Comparison of ENCODE assay signal across 9 cellular contexts in the genomic region with DNA sequence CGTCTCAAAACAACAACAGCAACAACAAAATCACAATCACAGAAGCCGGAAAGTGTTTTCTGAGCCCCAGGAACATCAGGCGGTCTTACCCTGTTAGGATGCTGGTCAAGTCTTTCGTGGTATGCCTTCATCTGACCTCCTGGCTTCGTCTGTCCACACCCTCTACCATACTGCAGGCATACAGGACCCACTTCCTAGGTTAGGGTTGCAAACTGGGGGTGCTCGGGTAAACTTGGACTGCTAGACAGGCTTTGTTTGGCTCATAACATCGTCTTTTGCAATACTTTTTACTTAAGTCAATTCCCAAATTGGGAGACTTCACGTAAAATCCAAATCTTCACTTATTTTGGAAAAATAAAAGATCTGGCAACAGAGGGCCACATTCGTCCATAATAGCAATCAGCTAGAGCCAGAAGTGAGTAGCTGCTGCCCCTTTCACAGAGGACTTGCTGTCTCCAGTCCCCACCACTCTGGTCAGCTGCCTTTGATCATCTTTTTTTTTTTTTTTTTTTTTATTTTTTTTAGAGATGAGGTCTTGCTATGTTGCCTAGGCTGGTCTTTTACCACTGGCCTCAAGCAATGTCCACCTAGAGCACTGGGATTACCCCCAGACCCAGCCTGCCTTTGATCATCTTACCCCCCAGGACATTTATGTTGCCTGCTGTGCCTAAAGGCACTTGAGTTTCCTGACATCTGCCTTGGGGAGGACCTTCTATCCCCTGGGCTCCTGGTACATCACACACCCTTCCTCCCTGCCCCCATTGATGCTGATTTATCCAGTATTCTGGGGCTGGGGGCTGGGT. TPM values are rescaled to one million over a fixed set of nuclear protein-coding genes. Genes with fewer than 3 reads are reported as not detected.
DNase-seq lines count a peak whose midpoint lies in the region; TF ChIP-seq lines count a peak whose summit lies in the region.
"Had no signal": no experiment of that assay in that cellular context is flagged by ENCODE, and none has a peak within 500 bp of the region (broad histone marks: within the 10 kb centered on the region; RNA-seq: fewer than 3 reads in every experiment).

No MANE protein-coding gene starts in this region.

- H2AFZ ChIP-seq in OCI-LY3 (ENCODE audit: low read depth, low read length) (no peak overlapping the region), fibroblast of lung (ENCODE audit: low read length) (no peak overlapping the region)

- peak overlapping the region; percentile 46 for H3K27ac Mint-ChIP-seq in nephron progenitor cell

- no peak for TF ChIP-seq POLR2A in tibial nerve (IDR thresholded peaks at IDR 0.05)

- H3K9me3 ChIP-seq in OCI-LY3 (ENCODE audit: insufficient read depth, low read length) (no peaks in the 10 kb centered on the region), fibroblast of lung (ENCODE audit: control insufficient read depth, insufficient read depth, low read depth, low read length) (no peaks in the 10 kb centered on the region), tibial nerve (no peaks in the 10 kb centered on the region)

- H3K4me3 ChIP-seq in OCI-LY3 (ENCODE audit: low read length) = no peak overlapping the region; the same call in 1 of the 2 replicates
- no peak overlapping the region for H3K4me3 ChIP-seq in fibroblast of lung (replicated peaks in 1 of 4; ENCODE audit: control extremely low read depth in 1 of 4, insufficient read depth in 1 of 4, low read depth in 3 of 4, low read length in 4 of 4)
- no peak overlapping the region for H3K4me3 ChIP-seq in tibial nerve

- peaks cover 39% of the 10 kb centered on the region for H3K79me2 ChIP-seq in OCI-LY3 (ENCODE audit: low read length)
- no peaks in the 10 kb centered on the region for H3K79me2 ChIP-seq in fibroblast of lung (ENCODE audit: control insufficient read depth, insufficient read depth, low read length)

- H4K20me1 ChIP-seq in OCI-LY3 (ENCODE audit: insufficient read depth, low read length) (no peaks in the 10 kb centered on the region), fibroblast of lung (ENCODE audit: control insufficient read depth, extremely low read depth, insufficient read depth, low read length) (no peaks in the 10 kb centered on the region)

- H3K27me3 ChIP-seq in OCI-LY3 (ENCODE audit: low read depth, low read length) (no peaks in the 10 kb centered on the region), fibroblast of lung (ENCODE audit: control insufficient read depth, insufficient read depth, low read length) (no peaks in the 10 kb centered on the region), tibial nerve (no peaks in the 10 kb centered on the region)

- peaks cover 68% of the 10 kb centered on the region for H3K4me1 Mint-ChIP-seq in nephron progenitor cell

- H3K4me1 ChIP-seq in OCI-LY3 (ENCODE audit: low read length) (peaks cover 33% of the 10 kb centered on the region), fibroblast of lung (ENCODE audit: control insufficient read depth, extremely low read depth, insufficient read depth, low read length) (peaks cover 24% of the 10 kb centered on the region), tibial nerve (peaks cover 10 to 96% (median 48%) of the 10 kb centered on the region in 4 donors)

- H3K27ac ChIP-seq in OCI-LY3 (ENCODE audit: low read length) (no peak overlapping the region), fibroblast of lung (ENCODE audit: insufficient read depth, low read length) (peak overlapping the region; percentile 37), tibial nerve (peak overlapping the region; percentile 73 to 91 (median 80))

- DNase-seq in fibroblast of lung (ENCODE audit: low read depth in 2 of 2) (peak in 1 of 2 donors; percentile 19), nephron progenitor cell (no peak), tibial nerve (ENCODE audit: low spot score in 2 of 2) (peak in 1 of 2 donors; percentile 30), HEK293T (ENCODE audit: extremely low spot score) (no peak), middle frontal gyrus (ENCODE audit: extremely low spot score, low spot score) (no peak)
- no peak for DNase-seq in stimulated activated naive CD4-positive, alpha-beta T cell (lab: John Stamatoyannopoulos, UW)
- DNase-seq: foreskin melanocyte, SIG-M5 had no signal

- peak in 1 of 2 donors; percentile 39 for TF ChIP-seq EP300 in tibial nerve (IDR thresholded peaks at IDR 0.05)

- no peaks in the 10 kb centered on the region for H3K9me3 Mint-ChIP-seq in nephron progenitor cell

- 69% methylated on average over 9 of the region's 9 CpGs for WGBS in tibial nerve, 2 donors

- peaks cover 9% of the 10 kb centered on the region for H3K36me3 Mint-ChIP-seq in nephron progenitor cell (ENCODE audit: low read depth)

- peak overlapping the region; percentile 48 for H3K4me2 ChIP-seq in OCI-LY3 (ENCODE audit: low read length)
- H3K4me2 ChIP-seq in fibroblast of lung (ENCODE audit: extremely low read depth, insufficient read depth, low read length) = no peak overlapping the region

- H3K36me3 ChIP-seq in OCI-LY3 (replicated peaks; ENCODE audit: low read depth, low read length) (peaks cover 13% of the 10 kb centered on the region), fibroblast of lung (ENCODE audit: control insufficient read depth, insufficient read depth, low read length) (no peaks in the 10 kb centered on the region), tibial nerve (no peaks in the 10 kb centered on the region)

- H3K27me3 Mint-ChIP-seq in nephron progenitor cell (ENCODE audit: low read depth, poor library complexity) = peaks cover 2% of the 10 kb centered on the region

- POLR2A ChIA-PET in HEK293T (lab: Yijun Ruan, JAX) = no interaction called here

- TF ChIP-seq CTCF in OCI-LY3 (IDR thresholded peaks at IDR 0.05; ENCODE audit: low read depth, low read length) = no peak
- no peak for TF ChIP-seq CTCF in fibroblast of lung (conservative IDR thresholded peaks at IDR 0.05 in 1 of 2, IDR thresholded peaks at IDR 0.05 in 1 of 2; ENCODE audit: low read depth in 1 of 2, low read length in 2 of 2)
- no peak for TF ChIP-seq CTCF in nephron progenitor cell (IDR thresholded peaks at IDR 0.05)
- no peak for TF ChIP-seq CTCF in tibial nerve (IDR thresholded peaks at IDR 0.05)

- CTCF ChIA-PET in HEK293T (lab: Yijun Ruan, JAX) = no interaction called here

- H3K9ac ChIP-seq in OCI-LY3 (ENCODE audit: low read length) (peak overlapping the region; percentile 4; the same call in 1 of the 2 replicates), fibroblast of lung (ENCODE audit: insufficient read depth, low read length) (no peak overlapping the region)

- H3K4me3 Mint-ChIP-seq in nephron progenitor cell = peak overlapping the region; percentile 2

TF ChIP-seq in HEK293T, 16 proteins besides CTCF, POLR2A, EP300 and RAD21:
- TF ChIP-seq SUZ12 (IDR thresholded peaks at IDR 0.05) = no peak
TF ChIP-seq in HEK293T: peak in this region for 0.

RNA-seq across cellular contexts. Expression of a gene that starts 30.1 kb away (rescaled TPM):
- total RNA-seq in fibroblast of lung (47.0 and 60.9 TPM in 2 replicates), tibial nerve (100 to 1,000 TPM in 1 of 4 donors, 10 to 100 TPM in 3; 82.2 to 114 (median 91.3) TPM)
- 25.5 and 32.9 TPM in 2 replicates for polyA plus RNA-seq in fibroblast of lung
- 12.4 and 14.1 TPM in 2 replicates for polyA plus RNA-seq in fibroblast of lung (2012)
- polyA minus RNA-seq in fibroblast of lung (ENCODE audit: low replicate concordance) = 10.6 TPM in 2 replicates

RNA-seq across cellular contexts. Expression of a gene that starts 32.2 kb away (rescaled TPM):
- 3.6 and 5.3 TPM in 2 replicates for total RNA-seq in fibroblast of lung
- 0.34 and 0.81 TPM in 2 replicates for polyA plus RNA-seq in fibroblast of lung
- 0.86 and 1.3 TPM in 2 replicates for polyA plus RNA-seq in fibroblast of lung (2012)
- polyA minus RNA-seq in fibroblast of lung (ENCODE audit: low replicate concordance) = not detected in 2 replicates
- total RNA-seq in tibial nerve = 10 to 100 TPM in 2 of 4 donors, 1 to 10 TPM in 2; 5.1 to 16.4 (median 9.3) TPM
